In genomic region chr22:25754527-25755202, GRCh38 we compare ENCODE assay signal across 15 cellular contexts. TPM values are rescaled to one million over a fixed set of nuclear protein-coding genes. Genes with fewer than 3 reads are reported as not detected.
DNase-seq lines count a peak whose midpoint lies in the region; ATAC-seq and TF ChIP-seq lines count a peak whose summit lies in the region.
"Had no signal": no experiment of that assay in that cellular context is flagged by ENCODE, and none has a peak within 500 bp of the region (broad histone marks: within the 10 kb centered on the region; RNA-seq: fewer than 3 reads in every experiment).

No MANE protein-coding gene starts in this region.

- TF ChIP-seq CTCF in fibroblast of mammary gland (conservative IDR thresholded peaks at IDR 0.05; ENCODE audit: control insufficient read depth, insufficient read depth, low read depth, low read length) = no peak

- no peaks in the 10 kb centered on the region for H3K27me3 ChIP-seq in BLaER1

- H4K20me1 ChIP-seq in BLaER1 = no peaks in the 10 kb centered on the region

- ATAC-seq in HG03354 (IDR thresholded peaks at IDR 0.05; ENCODE audit: poor library complexity, severe bottlenecking, unreplicated experiment) = no peak
- no peak for ATAC-seq in GM18502 (IDR thresholded peaks at IDR 0.05; ENCODE audit: poor library complexity, unreplicated experiment)
- ATAC-seq: activated T-cell treated with anti-CD3 and anti-CD28 coated beads, Interleukin-2, amount 50 U/mL, for 4 hours; Panc1 had no signal

- H3K4me3 ChIP-seq in BLaER1 (no peak overlapping the region), fibroblast of mammary gland (ENCODE audit: control insufficient read depth, low read depth, low read length) (no peak overlapping the region)

- no peak overlapping the region for H3K9ac ChIP-seq in BLaER1

- peak overlapping the region; percentile 50 for H3K4me2 ChIP-seq in BLaER1

- H3K9me3 ChIP-seq in BLaER1 = peaks cover 10% of the 10 kb centered on the region

- DNase-seq in SHP77 treated with DMSO at 0.1 percent for 48 hours (lab: John Stamatoyannopoulos, UW) (peak; percentile 29), fibroblast of mammary gland (ENCODE audit: low read depth) (peak; percentile 94), pulmonary artery endothelial cell (ENCODE audit: low read depth, low spot score) (peak; percentile 75), NCI-H1436 treated with DMSO at 0.1 percent for 48 hours (lab: John Stamatoyannopoulos, UW) (no peak), activated gamma-delta T cell (lab: John Stamatoyannopoulos, UW) (no peak)
- DNase-seq: activated T-cell treated with anti-CD3 and anti-CD28 coated beads, Interleukin-2, amount 50 U/mL, for 4 hours; CD4-positive, alpha-beta memory T cell; mesendoderm; small intestine had no signal

- H3K27ac ChIP-seq in BLaER1 = peak overlapping the region; percentile 38
- H3K27ac ChIP-seq: VCaP had no signal

- H3K4me1 ChIP-seq in BLaER1 = peaks cover 32% of the 10 kb centered on the region

- H3K36me3 ChIP-seq in BLaER1 = no peaks in the 10 kb centered on the region

RNA-seq across cellular contexts. Expression of gene MYO18B, which starts 12.7 kb away (rescaled TPM):
- under 0.01 TPM in 1 of 2 replicates, not detected in the other for total RNA-seq in pulmonary artery endothelial cell
- total RNA-seq: HT-29 had no signal

Comparison
In these comparisons a context has a peak if more than half of its experiments do, and no peak if none do; other contexts are left out.
1. DNase-seq: peak in SHP77 treated with DMSO at 0.1 percent for 48 hours (single experiment), fibroblast of mammary gland (single experiment) and pulmonary artery endothelial cell (single experiment); none in NCI-H1436 treated with DMSO at 0.1 percent for 48 hours (single experiment) and activated gamma-delta T cell (single experiment).